In the genomic region with DNA sequence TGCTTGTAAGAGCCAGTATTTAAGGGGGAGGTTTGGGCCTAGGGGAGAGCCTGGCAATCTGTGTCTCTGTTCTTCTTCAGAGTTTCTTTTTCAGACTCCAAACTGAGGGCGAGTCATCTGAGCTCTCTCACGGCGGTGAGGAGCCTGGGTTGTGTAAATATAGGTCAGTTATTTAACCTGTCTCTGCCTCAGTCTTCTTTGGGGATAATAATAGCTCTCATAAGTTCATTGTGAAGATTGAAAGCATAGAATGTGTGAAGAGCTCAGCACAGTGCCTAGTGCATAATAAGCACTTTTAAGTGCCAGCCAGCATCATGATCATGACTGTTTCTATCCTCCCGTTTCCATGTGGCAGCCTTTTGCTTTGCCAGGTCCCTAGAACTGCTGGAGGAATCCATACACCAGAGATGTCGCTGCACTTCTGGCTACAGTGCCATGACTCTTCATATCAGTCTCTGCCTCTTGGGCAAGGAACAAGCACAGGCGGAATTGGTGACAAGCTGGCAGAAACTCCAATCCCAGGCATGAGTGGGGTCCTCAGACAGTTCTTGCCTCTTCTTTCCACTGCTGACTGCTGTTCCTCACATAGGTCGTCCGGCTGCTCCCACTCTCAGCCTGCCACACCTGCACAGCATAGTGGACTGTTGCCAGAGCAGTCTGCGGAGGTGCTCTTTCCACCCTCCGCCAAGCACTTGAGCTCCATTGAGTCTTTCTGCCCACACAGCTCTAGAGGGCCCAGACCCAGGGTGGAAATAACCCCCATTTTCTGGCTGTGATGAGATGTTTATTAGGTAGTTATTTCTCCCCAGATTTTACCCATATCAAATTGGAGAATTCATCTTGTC, we compare ENCODE assay signal across 14 cellular contexts.
DNase-seq lines count a peak whose midpoint lies in the region; ATAC-seq and TF ChIP-seq lines count a peak whose summit lies in the region.
"Had no signal": no experiment of that assay in that cellular context is flagged by ENCODE, and none has a peak within 500 bp of the region (broad histone marks: within the 10 kb centered on the region; RNA-seq: fewer than 3 reads in every experiment).

No MANE protein-coding gene starts in this region.

- ATAC-seq in activated CD4-positive, CD25-positive, alpha-beta regulatory T cell treated with anti-CD3 and anti-CD28 coated beads, Interleukin-2, amount 50 U/mL, for 24 hours: no peak
- no peak for ATAC-seq in GM18861 (IDR thresholded peaks at IDR 0.05; ENCODE audit: unreplicated experiment)
- no peak for ATAC-seq in HG02870 (IDR thresholded peaks at IDR 0.05; ENCODE audit: unreplicated experiment)
- ATAC-seq: stimulated activated naive CD8-positive, alpha-beta T cell treated with anti-CD3 and anti-CD28 coated beads, Interleukin-15, amount 100 ng/mL, for 72 hours had no signal

- no peaks in the 10 kb centered on the region for H3K9me2 ChIP-seq in PC-9 (ENCODE audit: insufficient read depth)

- H3K36me3 ChIP-seq in PC-9 (ENCODE audit: low read depth) (no peaks in the 10 kb centered on the region), left ventricle myocardium inferior (no peaks in the 10 kb centered on the region), stomach smooth muscle (ENCODE audit: control insufficient read depth in 2 of 2, insufficient read depth in 2 of 2, low read length in 2 of 2) (no peaks in the 10 kb centered on the region)
- H3K36me3 ChIP-seq: lower lobe of right lung had no signal

- POLR2A ChIA-PET in PC-9 (lab: Charles Lee; ENCODE audit: unreplicated experiment): interaction anchor here (0.6 to 0.7 kb wide), 3 partner anchors 41 to 654 kb away, joined by 3 to 4 read pairs (median 3); no protein-coding TSS in a partner anchor

- no TSS peak for BruUV-seq in PC-9 (replicated peaks; lab: Mats Ljungman, UMichigan)

- no peak for TF ChIP-seq CTCF in PC-9 (conservative IDR thresholded peaks at IDR 0.05)
- no peak for TF ChIP-seq CTCF in left ventricle myocardium inferior (IDR thresholded peaks at IDR 0.05; ENCODE audit: borderline replicate concordance)

- H3K4me2 ChIP-seq in PC-9: peak overlapping the region; percentile 61

- H3K27me3 ChIP-seq in PC-9 (ENCODE audit: insufficient read depth, low read depth) (no peaks in the 10 kb centered on the region), left ventricle myocardium inferior (ENCODE audit: low read depth) (no peaks in the 10 kb centered on the region), stomach smooth muscle (ENCODE audit: control insufficient read depth in 1 of 2, insufficient read depth in 2 of 2, low read length in 2 of 2) (peaks cover 0 to 2% of the 10 kb centered on the region in 2 donors)

- intact Hi-C loops in PC-9 (cut with micrococcal nuclease; ENCODE audit: unreplicated experiment): loop anchor here (2.0 to 10.0 kb wide), 2 partner anchors 101 to 597 kb away; no protein-coding TSS in a partner anchor
- intact Hi-C loops in left ventricle myocardium inferior (cut with micrococcal nuclease): loop anchor here (10.0 kb wide), 1 partner anchor 523 kb away; no protein-coding TSS in a partner anchor

- H3K27ac ChIP-seq in PC-9 (peak overlapping the region; percentile 83), left ventricle myocardium inferior (replicated peaks) (peak overlapping the region; percentile 44), stomach smooth muscle (ENCODE audit: low read length) (peak overlapping the region; percentile 67)
- H3K27ac ChIP-seq: lower lobe of right lung had no signal

- peaks cover 11% of the 10 kb centered on the region; the same call in 1 of the 2 replicates for H3F3A ChIP-seq in PC-9 (ENCODE audit: insufficient read depth, low read depth)

- H3K9me3 ChIP-seq in PC-9 (ENCODE audit: insufficient read depth, low read depth) (no peaks in the 10 kb centered on the region), left ventricle myocardium inferior (replicated peaks) (no peaks in the 10 kb centered on the region), stomach smooth muscle (ENCODE audit: control insufficient read depth in 2 of 2, low read length in 2 of 2) (no peaks in the 10 kb centered on the region)
- H3K9me3 ChIP-seq: lower lobe of right lung had no signal

- H3K9ac ChIP-seq in stomach smooth muscle (ENCODE audit: low read length in 2 of 2): peak overlapping the region in 1 of 2 donors; percentile 5

- DNase-seq in DMS53 (lab: John Stamatoyannopoulos, UW): peak; percentile 8
- no peak for DNase-seq in DMS53 treated with DMSO at 0.1 percent for 48 hours (lab: John Stamatoyannopoulos, UW; ENCODE audit: unreplicated experiment)
- DNase-seq in PC-9: no peak
- no peak for DNase-seq in left ventricle myocardium inferior
- DNase-seq: 8988T; activated CD4-positive, alpha-beta T cell treated with anti-CD3 and anti-CD28 coated beads, Interleukin-2, amount 10 ng/mL, durations not matched to agents 24 days and 14 days; activated gamma-delta T cell; lower lobe of right lung; stimulated activated CD4-positive, alpha-beta T cell treated with anti-CD3 and anti-CD28 coated beads, Interleukin-4, amount 100 ng/mL, for 4 hours; stimulated activated naive CD8-positive, alpha-beta T cell treated with anti-CD3 and anti-CD28 coated beads, Interleukin-15, amount 100 ng/mL, for 72 hours had no signal

- peak overlapping the region; percentile 65; the same call in 1 of the 2 replicates for H2AFZ ChIP-seq in PC-9

- no peaks in the 10 kb centered on the region for H3K79me2 ChIP-seq in PC-9 (ENCODE audit: low read depth)

- no peak overlapping the region for H3K4me3 ChIP-seq in PC-9
- no peak overlapping the region for H3K4me3 ChIP-seq in left ventricle myocardium inferior
- peak overlapping the region; percentile 0 to 15 for H3K4me3 ChIP-seq in stomach smooth muscle (ENCODE audit: low read length in 2 of 2)
- H3K4me3 ChIP-seq: lower lobe of right lung had no signal

- no peaks in the 10 kb centered on the region for H4K20me1 ChIP-seq in PC-9 (ENCODE audit: insufficient read depth)

- H3K4me1 ChIP-seq in PC-9 (replicated peaks; ENCODE audit: insufficient read depth): peaks cover 64% of the 10 kb centered on the region
- H3K4me1 ChIP-seq in left ventricle myocardium inferior: peaks cover 15% of the 10 kb centered on the region
- H3K4me1 ChIP-seq in stomach smooth muscle (ENCODE audit: control insufficient read depth, insufficient read depth, low read length): peaks cover 22% of the 10 kb centered on the region

- CTCF ChIA-PET in PC-9 (lab: Charles Lee): no interaction called here

Comparison
In these comparisons a context has a peak if more than half of its experiments do, and no peak if none do; other contexts are left out.
1. H3K4me3 ChIP-seq: peak in stomach smooth muscle (2 of 2); none in PC-9 (single experiment) and left ventricle myocardium inferior (single experiment).
2. Peak in every context shown above with its lines, with median percentiles within 50 percentile points of each other: H3K27ac ChIP-seq.